Comparison of ENCODE assay signal across 13 cellular contexts in the genomic region with DNA sequence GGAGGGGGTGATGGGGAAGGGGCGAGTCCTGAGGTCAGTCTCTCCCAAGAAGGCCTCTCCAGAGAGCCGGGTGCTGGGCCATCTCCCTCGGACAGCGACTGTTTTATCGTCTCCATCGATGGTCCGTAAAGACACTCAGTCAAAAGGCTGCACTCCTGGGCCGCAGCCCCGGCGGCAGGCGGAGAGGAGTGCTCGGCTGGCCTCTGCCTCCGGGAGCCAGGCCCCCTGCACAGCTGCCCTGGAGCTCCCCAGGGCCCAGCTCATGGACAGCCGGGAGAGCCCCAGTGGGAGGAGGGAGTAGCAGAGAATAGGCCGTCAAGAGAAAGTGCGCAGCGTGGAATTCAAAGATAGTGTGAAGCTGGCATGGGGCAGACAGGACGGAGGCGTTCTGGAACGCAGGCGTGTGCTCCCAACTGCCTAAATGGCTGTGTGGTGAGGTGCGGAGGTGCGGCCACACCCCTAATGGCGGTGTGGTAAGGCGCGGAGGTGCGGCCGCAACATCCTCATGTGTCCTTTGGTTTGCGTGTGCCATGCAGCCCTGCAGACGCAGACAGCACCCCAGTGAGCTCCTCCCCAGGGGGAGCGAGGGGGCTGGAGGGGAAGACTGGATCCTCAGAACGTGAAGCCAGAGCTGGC.
DNase-seq lines count a peak whose midpoint lies in the region; ATAC-seq and TF ChIP-seq lines count a peak whose summit lies in the region.
"Had no signal": no experiment of that assay in that cellular context is flagged by ENCODE, and none has a peak within 500 bp of the region (broad histone marks: within the 10 kb centered on the region; RNA-seq: fewer than 3 reads in every experiment).

No MANE protein-coding gene starts in this region.

- peaks cover 0 to 4% of the 10 kb centered on the region in 2 donors for H3K9me3 ChIP-seq in left lung
- H3K9me3 ChIP-seq: mucosa of descending colon, sigmoid colon had no signal

- H3K9me3 Mint-ChIP-seq in T-helper 2 cell treated with Interferon-gamma antibody and Interleukin-4, amounts not matched to agents 5 μg/mL and 100 μg/mL, for 36 hours = no peaks in the 10 kb centered on the region
- H3K9me3 Mint-ChIP-seq: stimulated activated effector memory CD8-positive, alpha-beta T cell treated with anti-CD3 and anti-CD28 coated beads, Interleukin-12 subunit alpha, Interleukin-12 subunit beta, amount 100 ng/mL, for 72 hours had no signal

- H3K4me1 ChIP-seq in left lung = no peaks in the 10 kb centered on the region
- H3K4me1 ChIP-seq: sigmoid colon had no signal

- no peaks in the 10 kb centered on the region for H3K4me1 Mint-ChIP-seq in T-helper 2 cell treated with Interferon-gamma antibody and Interleukin-4, amounts not matched to agents 5 μg/mL and 100 μg/mL, for 36 hours (ENCODE audit: low read depth)
- H3K4me1 Mint-ChIP-seq: stimulated activated effector memory CD8-positive, alpha-beta T cell treated with anti-CD3 and anti-CD28 coated beads, Interleukin-12 subunit alpha, Interleukin-12 subunit beta, amount 100 ng/mL, for 72 hours had no signal

- no peaks in the 10 kb centered on the region for H3K36me3 ChIP-seq in left lung
- H3K36me3 ChIP-seq: sigmoid colon had no signal

- H3K27me3 ChIP-seq in left lung = no peaks in the 10 kb centered on the region
- H3K27me3 ChIP-seq: sigmoid colon had no signal

- H3K27me3 Mint-ChIP-seq in T-helper 2 cell treated with Interferon-gamma antibody and Interleukin-4, amounts not matched to agents 5 μg/mL and 100 μg/mL, for 36 hours (ENCODE audit: low read depth) = no peaks in the 10 kb centered on the region

- H3K27ac ChIP-seq in left lung = no peak overlapping the region
- H3K27ac ChIP-seq: sigmoid colon had no signal

- H3K27ac Mint-ChIP-seq in T-helper 2 cell treated with Interferon-gamma antibody and Interleukin-4, amounts not matched to agents 5 μg/mL and 100 μg/mL, for 36 hours = no peak overlapping the region
- H3K27ac Mint-ChIP-seq: stimulated activated effector memory CD8-positive, alpha-beta T cell treated with anti-CD3 and anti-CD28 coated beads, Interleukin-12 subunit alpha, Interleukin-12 subunit beta, amount 100 ng/mL, for 72 hours had no signal

- ATAC-seq in left lung = peak; percentile 35
- no peak for ATAC-seq in GM19463 (IDR thresholded peaks at IDR 0.05; ENCODE audit: unreplicated experiment)
- ATAC-seq: GM12878; mucosa of descending colon; stimulated activated effector memory CD8-positive, alpha-beta T cell treated with anti-CD3 and anti-CD28 coated beads, Interleukin-12 subunit alpha, Interleukin-12 subunit beta, amount 100 ng/mL, for 72 hours had no signal

- no peaks in the 10 kb centered on the region for H3K36me3 Mint-ChIP-seq in T-helper 2 cell treated with Interferon-gamma antibody and Interleukin-4, amounts not matched to agents 5 μg/mL and 100 μg/mL, for 36 hours (ENCODE audit: low read depth)
- H3K36me3 Mint-ChIP-seq: stimulated activated effector memory CD8-positive, alpha-beta T cell treated with anti-CD3 and anti-CD28 coated beads, Interleukin-12 subunit alpha, Interleukin-12 subunit beta, amount 100 ng/mL, for 72 hours had no signal

- DNase-seq in T-helper 2 cell = peak in 3 of 5 experiments; percentile 19 to 47 (median 43)
- DNase-seq in T-helper 2 cell treated with Interferon-gamma antibody and Interleukin-4, amounts not matched to agents 5 μg/mL and 100 μg/mL, for 36 hours (ENCODE audit: low spot score) = no peak
- DNase-seq in activated T-cell treated with anti-CD3 and anti-CD28 coated beads for 48 hours (ENCODE audit: low read depth) = peak; percentile 9
- DNase-seq in left lung = peak in 1 of 2 donors; percentile 66
- peak; percentile 29 to 49 for DNase-seq in stimulated activated CD4-positive, alpha-beta T cell treated with anti-CD3 and anti-CD28 coated beads, Interleukin-4, amount 100 ng/mL, for 4 hours
- no peak for DNase-seq in NOMO-1 treated with DMSO at 0.1 percent for 48 hours (lab: John Stamatoyannopoulos, UW; ENCODE audit: unreplicated experiment)
- DNase-seq in HuH-7 (ENCODE audit: low spot score) = no peak
- DNase-seq: hippocampal formation, sigmoid colon had no signal

- H3K4me3 Mint-ChIP-seq in T-helper 2 cell treated with Interferon-gamma antibody and Interleukin-4, amounts not matched to agents 5 μg/mL and 100 μg/mL, for 36 hours = no peak overlapping the region
- H3K4me3 Mint-ChIP-seq: stimulated activated effector memory CD8-positive, alpha-beta T cell treated with anti-CD3 and anti-CD28 coated beads, Interleukin-12 subunit alpha, Interleukin-12 subunit beta, amount 100 ng/mL, for 72 hours had no signal

- no peak for TF ChIP-seq CTCF in left lung (IDR thresholded peaks at IDR 0.05)

- intact Hi-C loops in left lung (cut with DNase I) = no loop called here

- no peak overlapping the region for H3K4me3 ChIP-seq in left lung
- H3K4me3 ChIP-seq: GM12878, mucosa of descending colon, sigmoid colon had no signal

Comparison
In these comparisons a context has a peak if more than half of its experiments do, and no peak if none do; other contexts are left out.
1. DNase-seq: peak in T-helper 2 cell (3 of 5), activated T-cell treated with anti-CD3 and anti-CD28 coated beads for 48 hours (single experiment) and stimulated activated CD4-positive, alpha-beta T cell treated with anti-CD3 and anti-CD28 coated beads, Interleukin-4, amount 100 ng/mL, for 4 hours (2 of 2); none in T-helper 2 cell treated with Interferon-gamma antibody and Interleukin-4, amounts not matched to agents 5 μg/mL and 100 μg/mL, for 36 hours (single experiment), NOMO-1 treated with DMSO at 0.1 percent for 48 hours (single experiment) and HuH-7 (single experiment).